8 cellular contexts compared by ENCODE assay signal in the genomic region with DNA sequence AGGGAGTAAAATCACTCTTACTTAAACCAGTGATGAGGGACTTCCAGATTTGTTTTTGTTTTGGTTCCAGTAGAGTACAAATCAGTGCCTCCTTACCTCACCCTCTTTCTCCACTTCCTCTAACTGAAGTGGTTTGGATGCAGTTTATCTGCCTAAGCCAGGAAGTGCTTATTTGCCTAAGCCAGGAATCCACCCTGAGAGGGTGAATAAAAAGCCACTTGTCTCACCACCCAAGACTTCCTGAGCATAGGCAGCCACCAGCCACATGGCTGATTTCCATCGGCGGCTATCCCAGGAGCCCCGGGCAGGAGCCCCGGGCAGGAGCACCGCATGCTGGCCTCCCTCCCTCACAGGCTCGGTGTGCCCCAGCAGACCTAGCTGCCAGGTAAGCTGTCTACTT. TPM values are rescaled to one million over a fixed set of nuclear protein-coding genes. Genes with fewer than 3 reads are reported as not detected.
DNase-seq lines count a peak whose midpoint lies in the region; ATAC-seq and TF ChIP-seq lines count a peak whose summit lies in the region.

No MANE protein-coding gene starts in this region.

- H3K27ac ChIP-seq in Panc1 (ENCODE audit: low read length) (peak overlapping the region; percentile 91), substantia nigra (ENCODE audit: low read depth, low read length, poor library complexity, severe bottlenecking) (no peak overlapping the region)

- BruUV-seq in Panc1 (replicated peaks; lab: Mats Ljungman, UMichigan) = no TSS peak

- H3K27me3 ChIP-seq in Panc1 (ENCODE audit: control insufficient read depth, insufficient read depth, low read length) = no peaks in the 10 kb centered on the region

- DNase-seq in ACHN = peak; percentile 12
- DNase-seq in Panc1 (ENCODE audit: low read depth, low spot score) = no peak
- DNase-seq in germinal center (ENCODE audit: low spot score) = peak; percentile 40
- no peak for DNase-seq in activated gamma-delta T cell (lab: John Stamatoyannopoulos, UW)
- DNase-seq in substantia nigra (lab: John Stamatoyannopoulos, UW) = no peak
- DNase-seq in dedifferentiated amniotic fluid mesenchymal stem cell (ENCODE audit: extremely low spot score) = no peak

- CTCF ChIA-PET in Panc1 (lab: Charles Lee) = no interaction called here

- POLR2A ChIA-PET in Panc1 (lab: Charles Lee) = no interaction called here

- intact Hi-C loops in Panc1 (cut with micrococcal nuclease; ENCODE audit: unreplicated experiment) = no loop called here

- no peaks in the 10 kb centered on the region for H3K9me3 ChIP-seq in Panc1 (ENCODE audit: control insufficient read depth, insufficient read depth, low read depth, low read length)

- H3K4me1 ChIP-seq in Panc1 (ENCODE audit: control insufficient read depth, insufficient read depth, low read length) = peaks cover 64% of the 10 kb centered on the region

- TF ChIP-seq CTCF in Panc1 (IDR thresholded peaks at IDR 0.05) = no peak

- peak overlapping the region in 1 of 2 experiments; percentile 23; a peak in 2 of 4 replicates for H3K4me3 ChIP-seq in Panc1 (ENCODE audit: low read depth in 2 of 2, low read length in 2 of 2)

- peaks cover 7% of the 10 kb centered on the region for H3K36me3 ChIP-seq in Panc1 (ENCODE audit: control insufficient read depth, insufficient read depth, low read length)

- in situ Hi-C loops in ACHN (cut with HindIII; ENCODE audit: low pct_ligation_motif_present, low pct_unique_long_range_greater_than_20kb, low sequenced_read_pairs) (no loop called here), Panc1 (cut with HindIII; ENCODE audit: low pct_unique_long_range_greater_than_20kb, low sequenced_read_pairs) (no loop called here)

- peak; percentile 59 for ATAC-seq in GM21360 (IDR thresholded peaks at IDR 0.05; ENCODE audit: unreplicated experiment)
- ATAC-seq in Panc1 = peak; percentile 1; the same call in 1 of the 2 replicates
- ATAC-seq in GM21723 (IDR thresholded peaks at IDR 0.05; ENCODE audit: unreplicated experiment) = no peak

RNA-seq across cellular contexts. Expression of a gene that starts 12.0 kb away (rescaled TPM):
- 151 TPM for total RNA-seq in Panc1 (2021; ENCODE audit: unreplicated experiment)
- polyA plus RNA-seq in Panc1 (2012; ENCODE audit: insufficient read length) = 102 TPM

RNA-seq across cellular contexts. Expression of a gene that starts 45.7 kb away (rescaled TPM):
- total RNA-seq in Panc1 (2021; ENCODE audit: unreplicated experiment) = 1.8 TPM
- polyA plus RNA-seq in Panc1 (2012; ENCODE audit: insufficient read length) = 0.33 TPM

Comparison
In these comparisons a context has a peak if more than half of its experiments do, and no peak if none do; other contexts are left out.
1. DNase-seq: peak in ACHN (single experiment) and germinal center (single experiment); none in Panc1 (single experiment), activated gamma-delta T cell (single experiment), substantia nigra (0 of 49) and dedifferentiated amniotic fluid mesenchymal stem cell (single experiment).